9 cellular contexts compared by ENCODE assay signal in the genomic region with DNA sequence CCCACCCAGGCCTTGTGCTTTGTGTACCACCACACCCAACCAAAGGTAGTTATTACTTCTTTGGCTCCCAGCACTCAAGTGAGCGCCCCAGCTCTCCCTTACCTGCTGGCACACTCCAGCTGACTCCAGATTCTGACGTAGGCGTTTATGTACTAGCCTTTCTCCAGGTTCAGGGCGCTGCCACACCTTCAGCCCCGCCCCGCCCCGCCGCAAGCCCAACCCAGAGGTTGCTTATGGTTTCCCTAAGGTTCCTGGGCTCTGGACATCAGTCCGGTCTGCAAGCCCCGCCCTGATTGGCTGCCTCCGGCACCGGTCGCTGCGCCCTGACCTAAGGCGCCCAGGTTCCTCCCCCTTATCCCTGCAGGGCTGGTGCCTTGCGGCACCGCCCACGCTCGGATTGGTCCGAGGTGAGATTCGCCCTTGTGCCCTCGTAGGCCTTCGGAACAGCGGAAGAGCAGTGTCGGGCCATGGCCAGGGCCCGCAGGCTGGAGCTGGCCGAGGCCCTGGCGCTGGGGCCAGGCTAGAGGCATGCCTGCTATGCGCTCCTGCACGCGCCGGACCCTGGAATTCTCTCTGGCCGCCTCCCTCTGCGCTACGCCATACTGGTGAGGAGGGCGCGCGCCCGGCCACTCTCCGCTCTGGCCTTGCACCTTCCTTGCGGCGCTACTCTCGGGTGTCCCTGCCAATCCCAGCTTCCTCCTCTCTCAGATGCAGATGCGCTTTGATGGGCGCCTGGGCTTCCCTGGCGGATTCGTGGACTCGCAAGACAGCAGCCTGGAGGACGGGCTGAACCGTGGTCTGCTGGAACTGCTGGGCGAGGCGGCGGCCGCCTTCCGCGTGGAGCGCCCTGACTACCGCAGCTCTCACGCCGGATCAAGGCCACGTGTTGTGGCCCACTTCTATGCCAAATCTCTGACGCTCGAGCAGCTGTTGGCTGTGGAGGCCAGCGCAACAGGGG. TPM values are rescaled to one million over a fixed set of nuclear protein-coding genes. Genes with fewer than 3 reads are reported as not detected.
DNase-seq lines count a peak whose midpoint lies in the region; ATAC-seq and TF ChIP-seq lines count a peak whose summit lies in the region.
"Had no signal": no experiment of that assay in that cellular context is flagged by ENCODE, and none has a peak within 500 bp of the region (broad histone marks: within the 10 kb centered on the region; RNA-seq: fewer than 3 reads in every experiment).

No MANE protein-coding gene starts in this region.

- H3K36me3 ChIP-seq in upper lobe of right lung: no peaks in the 10 kb centered on the region

- TF ChIP-seq CTCF in upper lobe of right lung (IDR thresholded peaks at IDR 0.05): no peak

- H3K4me1 ChIP-seq in upper lobe of right lung: peaks cover 11% of the 10 kb centered on the region

- H3K4me1 Mint-ChIP-seq in T-helper 1 cell treated with Interleukin-12 subunit alpha and Interleukin-12 subunit beta and Interleukin-4 antibody, amounts not matched to agents 30 μg/mL and 1 μg/mL, for 36 hours (ENCODE audit: low read depth): peaks cover 9% of the 10 kb centered on the region

- peak overlapping the region; percentile 53 for H3K4me3 Mint-ChIP-seq in T-helper 1 cell treated with Interleukin-12 subunit alpha and Interleukin-12 subunit beta and Interleukin-4 antibody, amounts not matched to agents 30 μg/mL and 1 μg/mL, for 36 hours

- H3K9me3 ChIP-seq in upper lobe of right lung: no peaks in the 10 kb centered on the region

- no peaks in the 10 kb centered on the region for H3K36me3 Mint-ChIP-seq in T-helper 1 cell treated with Interleukin-12 subunit alpha and Interleukin-12 subunit beta and Interleukin-4 antibody, amounts not matched to agents 30 μg/mL and 1 μg/mL, for 36 hours (ENCODE audit: low read depth)

- intact Hi-C loops in upper lobe of right lung (cut with DNase I): no loop called here

- no peaks in the 10 kb centered on the region for H3K9me3 Mint-ChIP-seq in T-helper 1 cell treated with Interleukin-12 subunit alpha and Interleukin-12 subunit beta and Interleukin-4 antibody, amounts not matched to agents 30 μg/mL and 1 μg/mL, for 36 hours

- peaks cover 35% of the 10 kb centered on the region for H3K27me3 Mint-ChIP-seq in T-helper 1 cell treated with Interleukin-12 subunit alpha and Interleukin-12 subunit beta and Interleukin-4 antibody, amounts not matched to agents 30 μg/mL and 1 μg/mL, for 36 hours (ENCODE audit: low read depth)

- H3K27me3 ChIP-seq in upper lobe of right lung: no peaks in the 10 kb centered on the region

- no peak overlapping the region for H3K27ac Mint-ChIP-seq in T-helper 1 cell treated with Interleukin-12 subunit alpha and Interleukin-12 subunit beta and Interleukin-4 antibody, amounts not matched to agents 30 μg/mL and 1 μg/mL, for 36 hours

- TF ChIP-seq POLR2A in erythroblast (IDR thresholded peaks at IDR 0.05; ENCODE audit: low read length): peak; percentile 85

- peak; percentile 61 for DNase-seq in activated CD8-positive, alpha-beta memory T cell treated with anti-CD3 and anti-CD28 coated beads, Interleukin-2, amount 50 U/mL, for 48 hours
- no peak for DNase-seq in activated CD8-positive, alpha-beta memory T cell treated with anti-CD3 and anti-CD28 coated beads for 24 hours
- DNase-seq in erythroblast (lab: John Stamatoyannopoulos, UW) (peak; percentile 85 to 91), midbrain (lab: John Stamatoyannopoulos, UW) (peak; percentile 28), upper lobe of right lung (peak; percentile 99), GOT3 (lab: John Stamatoyannopoulos, UW) (no peak)
- DNase-seq: DND-41 had no signal

- H3K4me3 ChIP-seq in upper lobe of right lung: peak overlapping the region; percentile 61

- ATAC-seq in HG03060 (IDR thresholded peaks at IDR 0.05; ENCODE audit: low read depth, unreplicated experiment): peak; percentile 79
- peak; percentile 97 for ATAC-seq in upper lobe of right lung

- H3K27ac ChIP-seq in upper lobe of right lung: peak overlapping the region; percentile 91

RNA-seq across cellular contexts. Expression of a gene that starts 19.8 kb away (rescaled TPM):
- total RNA-seq in upper lobe of right lung: 47.2 TPM

Comparison
In these comparisons a context has a peak if more than half of its experiments do, and no peak if none do; other contexts are left out.
1. DNase-seq: peak in activated CD8-positive, alpha-beta memory T cell treated with anti-CD3 and anti-CD28 coated beads, Interleukin-2, amount 50 U/mL, for 48 hours (single experiment), erythroblast (2 of 2), midbrain (single experiment) and upper lobe of right lung (single experiment); none in activated CD8-positive, alpha-beta memory T cell treated with anti-CD3 and anti-CD28 coated beads for 24 hours (single experiment) and GOT3 (single experiment).